In the genomic region with DNA sequence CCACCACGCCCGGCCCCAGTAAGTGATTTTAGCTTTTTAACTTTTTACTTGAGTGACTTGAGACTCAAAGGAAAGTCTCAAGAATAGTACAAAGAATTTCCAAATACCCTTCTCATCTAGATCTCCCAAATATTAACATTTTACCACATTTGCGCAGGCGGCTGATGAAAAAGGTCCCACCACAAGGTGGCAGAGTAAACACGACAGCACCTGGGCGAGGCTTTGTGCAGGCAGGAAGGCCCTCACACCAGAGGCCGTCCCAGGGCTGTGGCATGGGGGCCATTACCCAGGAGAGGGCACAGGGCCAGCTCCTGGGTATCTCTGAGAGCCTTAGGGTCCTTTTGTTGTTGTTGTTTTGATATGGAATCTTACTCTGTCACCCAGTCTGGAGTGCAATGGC, we compare ENCODE assay signal across 8 cellular contexts. TPM values are rescaled to one million over a fixed set of nuclear protein-coding genes. Genes with fewer than 3 reads are reported as not detected.
A peak's percentile ranks its signal among the peaks of the same experiment; 100 is the strongest.
DNase-seq lines count a peak whose midpoint lies in the region; ATAC-seq and TF ChIP-seq lines count a peak whose summit lies in the region.

No MANE protein-coding gene starts in this region.

- intact Hi-C loops in left ventricle myocardium superior (cut with micrococcal nuclease) = no loop called here

- H3K36me3 Mint-ChIP-seq in type B pancreatic cell = no peaks in the 10 kb centered on the region

- no peak overlapping the region for H3K4me3 ChIP-seq in H7 (ENCODE audit: insufficient read depth, low read depth, low read length)
- H3K4me3 ChIP-seq in WI38 (ENCODE audit: low read depth, low read length) = no peak overlapping the region

- no peaks in the 10 kb centered on the region; the same call in 1 of the 2 replicates for H3K27me3 ChIP-seq in H7 (ENCODE audit: control insufficient read depth, insufficient read depth, low read length)

- no peak overlapping the region for H3K27ac Mint-ChIP-seq in type B pancreatic cell

- H3K36me3 ChIP-seq in H7 (replicated peaks; ENCODE audit: control insufficient read depth, insufficient read depth, low read length) = no peaks in the 10 kb centered on the region

- no peak overlapping the region for H3K4me3 Mint-ChIP-seq in type B pancreatic cell

- peaks cover 2% of the 10 kb centered on the region for H3K27me3 Mint-ChIP-seq in type B pancreatic cell

- TF ChIP-seq CTCF in WI38 (IDR thresholded peaks at IDR 0.05; ENCODE audit: low read depth, low read length) (peak; percentile 25; the same call in 1 of the 2 replicates), type B pancreatic cell (conservative IDR thresholded peaks at IDR 0.05) (peak; percentile 67)

- no peaks in the 10 kb centered on the region for H3K9me3 Mint-ChIP-seq in type B pancreatic cell

- DNase-seq in COLO668 (lab: John Stamatoyannopoulos, UW; ENCODE audit: unreplicated experiment) (peak; percentile 43), H7 (peak; percentile 70), left ventricle myocardium superior (peak; percentile 37), type B pancreatic cell (ENCODE audit: extremely low spot score, unreplicated experiment) (no peak), amniotic stem cell (lab: John Stamatoyannopoulos, UW) (no peak)

- H3K4me1 Mint-ChIP-seq in type B pancreatic cell (ENCODE audit: unreplicated experiment) = no peaks in the 10 kb centered on the region

- ATAC-seq in left ventricle myocardium superior (peak; percentile 35), GM19351 (IDR thresholded peaks at IDR 0.05; ENCODE audit: unreplicated experiment) (no peak), HG02970 (IDR thresholded peaks at IDR 0.05; ENCODE audit: low FRiP score, unreplicated experiment) (no peak)

RNA-seq across cellular contexts. Expression of a gene that starts 50.0 kb away (rescaled TPM):
- total RNA-seq in H7 (2014; rRNA removed; shearing (Covaris generic)) = 50.4 and 55.7 TPM in 2 replicates
- 50.8 TPM for total RNA-seq in left ventricle myocardium superior
- total RNA-seq in type B pancreatic cell (ENCODE audit: low replicate concordance) = 84.3 and 89.5 TPM in 2 replicates

Comparison
In these comparisons a context has a peak if more than half of its experiments do, and no peak if none do; other contexts are left out.
1. DNase-seq: peak in COLO668 (single experiment), H7 (single experiment) and left ventricle myocardium superior (single experiment); none in type B pancreatic cell (single experiment) and amniotic stem cell (single experiment).